1 cellular context compared by ENCODE assay signal in the genomic region with DNA sequence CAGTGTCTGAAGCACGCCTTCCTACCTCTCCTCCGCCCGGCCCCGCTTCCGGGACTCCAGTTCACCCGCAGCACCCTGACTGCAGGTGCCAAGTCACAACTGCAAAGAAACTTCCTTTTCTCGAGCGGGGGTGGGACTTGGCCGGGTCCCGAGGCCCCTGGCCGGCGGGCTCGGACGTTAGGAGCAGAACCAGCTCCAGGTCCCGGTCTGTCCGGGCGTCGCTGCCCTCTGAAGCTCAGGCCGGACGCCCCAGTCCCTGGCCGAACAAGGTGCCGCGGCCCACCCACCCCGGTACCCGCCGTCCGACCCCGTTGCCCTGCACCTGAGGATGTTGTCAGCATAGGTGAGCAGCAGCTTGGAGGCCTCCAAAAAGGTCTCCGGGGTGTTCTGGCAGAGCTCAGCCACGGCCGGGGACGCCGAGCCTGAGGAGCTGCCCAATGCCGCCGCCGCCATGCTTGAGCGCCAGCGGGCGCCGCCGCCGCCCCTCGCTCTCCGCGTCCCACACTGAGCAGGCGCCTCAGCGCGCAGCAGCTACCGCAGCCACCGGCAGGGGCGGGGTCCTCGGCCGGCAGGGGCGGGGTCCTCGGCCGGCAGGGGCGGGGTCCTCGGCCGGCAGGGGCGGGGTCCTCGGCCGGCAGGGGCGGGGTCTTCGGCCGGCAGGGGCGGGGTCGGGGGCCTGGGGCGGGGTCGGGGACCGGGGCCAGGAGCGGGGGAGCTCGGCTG.
TF ChIP-seq lines count a peak whose summit lies in the region.

TSS of gene NGLY1 (minus strand) at position 506 of the 723 bp plus-strand sequence. CDS start at position 453, 53 bp downstream.

TF ChIP-seq in HepG2, 621 proteins besides CTCF, POLR2A, EP300 and RAD21 (continued from another document and continues in another):
- TF ChIP-seq, protein P1, sequence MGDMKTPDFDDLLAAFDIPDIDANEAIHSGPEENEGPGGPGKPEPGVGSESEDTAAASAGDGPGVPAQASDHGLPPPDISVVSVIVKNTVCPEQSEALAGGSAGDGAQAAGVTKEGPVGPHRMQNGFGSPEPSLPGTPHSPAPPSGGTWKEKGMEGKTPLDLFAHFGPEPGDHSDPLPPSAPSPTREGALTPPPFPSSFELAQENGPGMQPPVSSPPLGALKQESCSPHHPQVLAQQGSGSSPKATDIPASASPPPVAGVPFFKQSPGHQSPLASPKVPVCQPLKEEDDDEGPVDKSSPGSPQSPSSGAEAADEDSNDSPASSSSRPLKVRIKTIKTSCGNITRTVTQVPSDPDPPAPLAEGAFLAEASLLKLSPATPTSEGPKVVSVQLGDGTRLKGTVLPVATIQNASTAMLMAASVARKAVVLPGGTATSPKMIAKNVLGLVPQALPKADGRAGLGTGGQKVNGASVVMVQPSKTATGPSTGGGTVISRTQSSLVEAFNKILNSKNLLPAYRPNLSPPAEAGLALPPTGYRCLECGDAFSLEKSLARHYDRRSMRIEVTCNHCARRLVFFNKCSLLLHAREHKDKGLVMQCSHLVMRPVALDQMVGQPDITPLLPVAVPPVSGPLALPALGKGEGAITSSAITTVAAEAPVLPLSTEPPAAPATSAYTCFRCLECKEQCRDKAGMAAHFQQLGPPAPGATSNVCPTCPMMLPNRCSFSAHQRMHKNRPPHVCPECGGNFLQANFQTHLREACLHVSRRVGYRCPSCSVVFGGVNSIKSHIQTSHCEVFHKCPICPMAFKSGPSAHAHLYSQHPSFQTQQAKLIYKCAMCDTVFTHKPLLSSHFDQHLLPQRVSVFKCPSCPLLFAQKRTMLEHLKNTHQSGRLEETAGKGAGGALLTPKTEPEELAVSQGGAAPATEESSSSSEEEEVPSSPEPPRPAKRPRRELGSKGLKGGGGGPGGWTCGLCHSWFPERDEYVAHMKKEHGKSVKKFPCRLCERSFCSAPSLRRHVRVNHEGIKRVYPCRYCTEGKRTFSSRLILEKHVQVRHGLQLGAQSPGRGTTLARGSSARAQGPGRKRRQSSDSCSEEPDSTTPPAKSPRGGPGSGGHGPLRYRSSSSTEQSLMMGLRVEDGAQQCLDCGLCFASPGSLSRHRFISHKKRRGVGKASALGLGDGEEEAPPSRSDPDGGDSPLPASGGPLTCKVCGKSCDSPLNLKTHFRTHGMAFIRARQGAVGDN (CRISPR knock-in tag; IDR thresholded peaks at IDR 0.05) = peak; percentile 85
- no peak for TF ChIP-seq ZNF513 (CRISPR knock-in tag; conservative IDR thresholded peaks at IDR 0.05)
- peak; percentile 30 for TF ChIP-seq XRCC5 (optimal IDR thresholded peaks at IDR 0.05; ENCODE audit: low read length)
- TF ChIP-seq NCOA5 (CRISPR knock-in tag; IDR thresholded peaks at IDR 0.05) = no peak
- TF ChIP-seq ZNF7 (CRISPR knock-in tag; IDR thresholded peaks at IDR 0.05) = no peak
- peak; percentile 44; the same call in 1 of the 2 replicates for TF ChIP-seq EED (CRISPR knock-in tag; IDR thresholded peaks at IDR 0.05)
- TF ChIP-seq ZBTB38 (CRISPR knock-in tag; IDR thresholded peaks at IDR 0.05) = peak; percentile 28; the same call in 1 of the 2 replicates
- peak; percentile 82 for TF ChIP-seq ARID4A (CRISPR knock-in tag; IDR thresholded peaks at IDR 0.05; ENCODE audit: borderline replicate concordance)
- no peak for TF ChIP-seq ZFAT (CRISPR knock-in tag; conservative IDR thresholded peaks at IDR 0.05)
- TF ChIP-seq, protein P2, sequence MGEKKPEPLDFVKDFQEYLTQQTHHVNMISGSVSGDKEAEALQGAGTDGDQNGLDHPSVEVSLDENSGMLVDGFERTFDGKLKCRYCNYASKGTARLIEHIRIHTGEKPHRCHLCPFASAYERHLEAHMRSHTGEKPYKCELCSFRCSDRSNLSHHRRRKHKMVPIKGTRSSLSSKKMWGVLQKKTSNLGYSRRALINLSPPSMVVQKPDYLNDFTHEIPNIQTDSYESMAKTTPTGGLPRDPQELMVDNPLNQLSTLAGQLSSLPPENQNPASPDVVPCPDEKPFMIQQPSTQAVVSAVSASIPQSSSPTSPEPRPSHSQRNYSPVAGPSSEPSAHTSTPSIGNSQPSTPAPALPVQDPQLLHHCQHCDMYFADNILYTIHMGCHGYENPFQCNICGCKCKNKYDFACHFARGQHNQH (CRISPR knock-in tag; IDR thresholded peaks at IDR 0.05) = peak; percentile 22; the same call in 1 of the 2 replicates
- TF ChIP-seq, protein P3, sequence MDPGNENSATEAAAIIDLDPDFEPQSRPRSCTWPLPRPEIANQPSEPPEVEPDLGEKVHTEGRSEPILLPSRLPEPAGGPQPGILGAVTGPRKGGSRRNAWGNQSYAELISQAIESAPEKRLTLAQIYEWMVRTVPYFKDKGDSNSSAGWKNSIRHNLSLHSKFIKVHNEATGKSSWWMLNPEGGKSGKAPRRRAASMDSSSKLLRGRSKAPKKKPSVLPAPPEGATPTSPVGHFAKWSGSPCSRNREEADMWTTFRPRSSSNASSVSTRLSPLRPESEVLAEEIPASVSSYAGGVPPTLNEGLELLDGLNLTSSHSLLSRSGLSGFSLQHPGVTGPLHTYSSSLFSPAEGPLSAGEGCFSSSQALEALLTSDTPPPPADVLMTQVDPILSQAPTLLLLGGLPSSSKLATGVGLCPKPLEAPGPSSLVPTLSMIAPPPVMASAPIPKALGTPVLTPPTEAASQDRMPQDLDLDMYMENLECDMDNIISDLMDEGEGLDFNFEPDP (CRISPR knock-in tag; conservative IDR thresholded peaks at IDR 0.05) = no peak
- TF ChIP-seq CBX1 (IDR thresholded peaks at IDR 0.05; ENCODE audit: low read depth) = no peak
- TF ChIP-seq ZNF792 (CRISPR knock-in tag; IDR thresholded peaks at IDR 0.05) = no peak; the same call in none of the 2 replicates
- no peak for TF ChIP-seq SIX1 (CRISPR knock-in tag; IDR thresholded peaks at IDR 0.05; ENCODE audit: borderline replicate concordance)
- no peak for TF ChIP-seq STAG1 (CRISPR knock-in tag; IDR thresholded peaks at IDR 0.05)
- TF ChIP-seq ZNF816 (CRISPR knock-in tag; IDR thresholded peaks at IDR 0.05; ENCODE audit: borderline replicate concordance) = 0 out of 2 replicates have a peak, but pooled peaks have one; percentile 10
- TF ChIP-seq FOXK1 (CRISPR knock-in tag; IDR thresholded peaks at IDR 0.05; ENCODE audit: borderline replicate concordance, low read depth) = no peak
- 0 out of 2 replicates have a peak, but pooled peaks have one; percentile 45 for TF ChIP-seq ZSCAN12 (CRISPR knock-in tag; IDR thresholded peaks at IDR 0.05)
- TF ChIP-seq NR2C2 (CRISPR knock-in tag; IDR thresholded peaks at IDR 0.05; ENCODE audit: borderline replicate concordance) = no peak
- no peak for TF ChIP-seq RORA (CRISPR knock-in tag; IDR thresholded peaks at IDR 0.05)
- no peak for TF ChIP-seq ATF6 (CRISPR knock-in tag; conservative IDR thresholded peaks at IDR 0.05)
- TF ChIP-seq ZNF557 (CRISPR knock-in tag; IDR thresholded peaks at IDR 0.05) = no peak
- TF ChIP-seq ZNF746 (CRISPR knock-in tag; IDR thresholded peaks at IDR 0.05) = no peak
- no peak; the same call in none of the 2 replicates for TF ChIP-seq ZMAT3 (CRISPR knock-in tag; conservative IDR thresholded peaks at IDR 0.05)
- TF ChIP-seq MTA3 (CRISPR knock-in tag; IDR thresholded peaks at IDR 0.05) = no peak
- peak; percentile 91 for TF ChIP-seq RBFOX2 (IDR thresholded peaks at IDR 0.05; ENCODE audit: low read depth, low read length)
- TF ChIP-seq ATF4 (CRISPR knock-in tag; IDR thresholded peaks at IDR 0.05) = peak in 1 of 2 experiments; percentile 23; a peak in 1 of 4 replicates
- no peak for TF ChIP-seq REPIN1 (CRISPR knock-in tag; IDR thresholded peaks at IDR 0.05; ENCODE audit: borderline replicate concordance, low read depth)
- TF ChIP-seq CC2D1A (CRISPR knock-in tag; IDR thresholded peaks at IDR 0.05) = no peak
- no peak for TF ChIP-seq THYN1 (CRISPR knock-in tag; IDR thresholded peaks at IDR 0.05; ENCODE audit: borderline replicate concordance, low read depth)
- TF ChIP-seq ZFX (CRISPR knock-in tag; IDR thresholded peaks at IDR 0.05; ENCODE audit: low read depth) = peak; percentile 93
- TF ChIP-seq ZBTB20 (CRISPR knock-in tag; IDR thresholded peaks at IDR 0.05; ENCODE audit: borderline replicate concordance, low read depth) = 0 out of 2 replicates have a peak, but pooled peaks have one; percentile 28
- no peak for TF ChIP-seq FOXA3 (CRISPR knock-in tag; IDR thresholded peaks at IDR 0.05)
- no peak for TF ChIP-seq REXO4 (CRISPR knock-in tag; IDR thresholded peaks at IDR 0.05; ENCODE audit: borderline replicate concordance)
- TF ChIP-seq ZNF720 (CRISPR knock-in tag; IDR thresholded peaks at IDR 0.05) = no peak
- TF ChIP-seq BORCS8-MEF2B (CRISPR knock-in tag; IDR thresholded peaks at IDR 0.05) = peak; percentile 71; the same call in 1 of the 2 replicates
- no peak for TF ChIP-seq ZNF124 (CRISPR knock-in tag; IDR thresholded peaks at IDR 0.05)
- TF ChIP-seq KAT7 (CRISPR knock-in tag; IDR thresholded peaks at IDR 0.05; ENCODE audit: borderline replicate concordance) = peak; percentile 84; the same call in 1 of the 2 replicates
- no peak for TF ChIP-seq ZNF772 (CRISPR knock-in tag; IDR thresholded peaks at IDR 0.05)
- no peak for TF ChIP-seq KDM6A (CRISPR knock-in tag; IDR thresholded peaks at IDR 0.05; ENCODE audit: low read depth)
- TF ChIP-seq, protein P4, sequence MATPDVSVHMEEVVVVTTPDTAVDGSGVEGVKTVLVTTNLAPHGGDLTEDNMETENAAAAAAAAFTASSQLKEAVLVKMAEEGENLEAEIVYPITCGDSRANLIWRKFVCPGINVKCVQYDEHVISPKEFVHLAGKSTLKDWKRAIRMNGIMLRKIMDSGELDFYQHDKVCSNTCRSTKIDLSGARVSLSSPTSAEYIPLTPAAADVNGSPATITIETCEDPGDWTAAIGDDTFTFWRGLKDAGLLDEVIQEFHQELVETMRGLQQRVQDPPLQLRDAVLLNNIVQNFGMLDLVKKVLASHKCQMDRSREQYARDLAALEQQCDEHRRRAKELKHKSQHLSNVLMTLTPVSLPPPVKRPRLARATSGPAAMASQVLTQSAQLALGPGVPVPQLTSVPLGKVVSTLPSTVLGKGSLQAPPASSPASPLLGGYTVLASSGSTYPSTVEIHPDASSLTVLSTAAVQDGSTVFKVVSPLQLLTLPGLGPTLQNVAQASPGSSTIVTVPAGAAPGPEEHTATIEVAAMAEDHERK (CRISPR knock-in tag; IDR thresholded peaks at IDR 0.05; ENCODE audit: low read depth) = no peak
- TF ChIP-seq ZNF841 (CRISPR knock-in tag; IDR thresholded peaks at IDR 0.05; ENCODE audit: borderline replicate concordance) = 0 out of 2 replicates have a peak, but pooled peaks have one; percentile 29
- no peak for TF ChIP-seq NFRKB (IDR thresholded peaks at IDR 0.05)
- TF ChIP-seq ZNF337 (CRISPR knock-in tag; IDR thresholded peaks at IDR 0.05; ENCODE audit: borderline replicate concordance, low read depth) = no peak
- TF ChIP-seq GTF2F1 (IDR thresholded peaks at IDR 0.05; ENCODE audit: low read length) = no peak
- TF ChIP-seq PLRG1 (conservative IDR thresholded peaks at IDR 0.05) = no peak
- TF ChIP-seq HOXA3 (CRISPR knock-in tag; IDR thresholded peaks at IDR 0.05) = peak; percentile 53; the same call in 1 of the 2 replicates
